8 cellular contexts compared by ENCODE assay signal in genomic region chr12:120101182-120101581, GRCh38. TPM values are rescaled to one million over a fixed set of nuclear protein-coding genes. Genes with fewer than 3 reads are reported as not detected.
DNase-seq lines count a peak whose midpoint lies in the region; ATAC-seq and TF ChIP-seq lines count a peak whose summit lies in the region.

No MANE protein-coding gene starts in this region.

- no peaks in the 10 kb centered on the region for H3K9me3 Mint-ChIP-seq in activated CD8-positive, alpha-beta memory T cell treated with anti-CD3 and anti-CD28 coated beads, Interleukin-2, amount 10 ng/mL, durations not matched to agents 7 days and 5 days (ENCODE audit: low read depth)
- H3K9me3 Mint-ChIP-seq in activated CD8-positive, alpha-beta T cell treated with anti-CD3 and anti-CD28 coated beads for 36 hours: no peaks in the 10 kb centered on the region

- no peak for TF ChIP-seq CTCF in activated CD8-positive, alpha-beta T cell treated with anti-CD3 and anti-CD28 coated beads for 36 hours (IDR thresholded peaks at IDR 0.05)
- TF ChIP-seq CTCF in right atrium auricular region (IDR thresholded peaks at IDR 0.05): no peak
- TF ChIP-seq CTCF in suprapubic skin (IDR thresholded peaks at IDR 0.05): no peak

- POLR2A ChIA-PET in activated CD8-positive, alpha-beta T cell treated with anti-CD3 and anti-CD28 coated beads for 36 hours (lab: Charles Lee): interaction anchor here (0.8 to 6.0 kb wide), 3 partner anchors 9 to 111 kb away, joined by 3 to 47 read pairs (median 6); partner anchors contain the start of gene RAB35

- 21% methylated on average over 9 of the region's 11 CpGs for WGBS in suprapubic skin

- ATAC-seq in activated CD8-positive, alpha-beta memory T cell treated with anti-CD3 and anti-CD28 coated beads, Interleukin-2, amount 10 ng/mL, durations not matched to agents 7 days and 5 days: peak; percentile 65
- no peak for ATAC-seq in activated CD8-positive, alpha-beta T cell treated with anti-CD3 and anti-CD28 coated beads for 36 hours
- no peak for ATAC-seq in GM21515 (IDR thresholded peaks at IDR 0.05; ENCODE audit: unreplicated experiment)

- intact Hi-C loops in activated CD8-positive, alpha-beta T cell treated with anti-CD3 and anti-CD28 coated beads for 36 hours (cut with micrococcal nuclease): no loop called here

- H3K4me3 Mint-ChIP-seq in activated CD8-positive, alpha-beta memory T cell treated with anti-CD3 and anti-CD28 coated beads, Interleukin-2, amount 10 ng/mL, durations not matched to agents 7 days and 5 days: peak overlapping the region; percentile 58
- H3K4me3 Mint-ChIP-seq in activated CD8-positive, alpha-beta T cell treated with anti-CD3 and anti-CD28 coated beads for 36 hours: no peak overlapping the region

- H3K36me3 Mint-ChIP-seq in activated CD8-positive, alpha-beta memory T cell treated with anti-CD3 and anti-CD28 coated beads, Interleukin-2, amount 10 ng/mL, durations not matched to agents 7 days and 5 days: peaks cover 29% of the 10 kb centered on the region
- peaks cover 22% of the 10 kb centered on the region for H3K36me3 Mint-ChIP-seq in activated CD8-positive, alpha-beta T cell treated with anti-CD3 and anti-CD28 coated beads for 36 hours (ENCODE audit: low read depth)

- no peaks in the 10 kb centered on the region for H3K9me3 ChIP-seq in right atrium auricular region
- H3K9me3 ChIP-seq in suprapubic skin: no peaks in the 10 kb centered on the region

- peak overlapping the region; percentile 81 for H3K27ac Mint-ChIP-seq in activated CD8-positive, alpha-beta memory T cell treated with anti-CD3 and anti-CD28 coated beads, Interleukin-2, amount 10 ng/mL, durations not matched to agents 7 days and 5 days
- H3K27ac Mint-ChIP-seq in activated CD8-positive, alpha-beta T cell treated with anti-CD3 and anti-CD28 coated beads for 36 hours: peak overlapping the region; percentile 76

- H3K27ac ChIP-seq in right atrium auricular region (peak overlapping the region; percentile 40 to 63), suprapubic skin (peak overlapping the region; percentile 75)

- H3K4me1 Mint-ChIP-seq in activated CD8-positive, alpha-beta memory T cell treated with anti-CD3 and anti-CD28 coated beads, Interleukin-2, amount 10 ng/mL, durations not matched to agents 7 days and 5 days: peaks cover 27% of the 10 kb centered on the region
- peaks cover 16% of the 10 kb centered on the region for H3K4me1 Mint-ChIP-seq in activated CD8-positive, alpha-beta T cell treated with anti-CD3 and anti-CD28 coated beads for 36 hours (ENCODE audit: low read depth)

- H3K27me3 ChIP-seq in right atrium auricular region (no peaks in the 10 kb centered on the region), suprapubic skin (no peaks in the 10 kb centered on the region)

- H3K36me3 ChIP-seq in right atrium auricular region (peaks cover 52% of the 10 kb centered on the region), suprapubic skin (peaks cover 56% of the 10 kb centered on the region)

- H3K27me3 Mint-ChIP-seq in activated CD8-positive, alpha-beta memory T cell treated with anti-CD3 and anti-CD28 coated beads, Interleukin-2, amount 10 ng/mL, durations not matched to agents 7 days and 5 days: no peaks in the 10 kb centered on the region
- no peaks in the 10 kb centered on the region for H3K27me3 Mint-ChIP-seq in activated CD8-positive, alpha-beta T cell treated with anti-CD3 and anti-CD28 coated beads for 36 hours

- CTCF ChIA-PET in activated CD8-positive, alpha-beta memory T cell treated with anti-CD3 and anti-CD28 coated beads, Interleukin-2, amount 10 ng/mL, durations not matched to agents 7 days and 5 days (lab: Charles Lee): interaction anchor here (0.8 to 2.6 kb wide), 4 partner anchors 9 to 111 kb away, joined by 3 to 8 read pairs (median 7); partner anchors contain the start of gene RAB35
- CTCF ChIA-PET in activated CD8-positive, alpha-beta T cell treated with anti-CD3 and anti-CD28 coated beads for 36 hours (lab: Charles Lee): interaction anchor here (1.3 to 1.5 kb wide), 2 partner anchors 14 to 16 kb away, joined by 3 to 5 read pairs; no protein-coding TSS in a partner anchor

- TF ChIP-seq EP300 in suprapubic skin (IDR thresholded peaks at IDR 0.05): no peak

- TF ChIP-seq POLR2A in suprapubic skin (IDR thresholded peaks at IDR 0.05): no peak

- H3K4me1 ChIP-seq in right atrium auricular region (peaks cover 0 to 33% of the 10 kb centered on the region in 2 donors), suprapubic skin (peaks cover 54% of the 10 kb centered on the region)

- no peak overlapping the region for H3K4me3 ChIP-seq in right atrium auricular region
- H3K4me3 ChIP-seq in suprapubic skin: peak overlapping the region; percentile 22

- DNase-seq in activated CD8-positive, alpha-beta memory T cell treated with anti-CD3 and anti-CD28 coated beads, Interleukin-2, amount 10 ng/mL, durations not matched to agents 7 days and 5 days: peak; percentile 69
- DNase-seq in activated CD8-positive, alpha-beta memory T cell treated with anti-CD3 and anti-CD28 coated beads, Interleukin-2, amount 50 U/mL, for 4 hours: no peak
- no peak for DNase-seq in activated CD8-positive, alpha-beta T cell treated with anti-CD3 and anti-CD28 coated beads for 36 hours
- no peak for DNase-seq in right atrium auricular region (ENCODE audit: low spot score)
- DNase-seq in suprapubic skin (ENCODE audit: low spot score in 2 of 2): no peak
- no peak for DNase-seq in NOMO-1 treated with DMSO at 0.1 percent for 48 hours (lab: John Stamatoyannopoulos, UW; ENCODE audit: unreplicated experiment)
- no peak for DNase-seq in HuH-7 (ENCODE audit: low spot score)

RNA-seq across cellular contexts. Expression of gene RAB35, which starts 15.4 kb away (rescaled TPM):
- total RNA-seq in activated CD8-positive, alpha-beta memory T cell treated with anti-CD3 and anti-CD28 coated beads, Interleukin-2, amount 10 ng/mL, durations not matched to agents 7 days and 5 days: 10 to 100 TPM; 63.7 to 81.3 TPM
- total RNA-seq in activated CD8-positive, alpha-beta T cell treated with anti-CD3 and anti-CD28 coated beads for 36 hours: 10 to 100 TPM; 38.2 to 41.5 TPM
- total RNA-seq in right atrium auricular region (10 to 100 TPM; 13.4 to 17.6 TPM), suprapubic skin (10 to 100 TPM; 30.0 to 39.6 (median 33.1) TPM)
